8 cellular contexts compared by ENCODE assay signal in the genomic region with DNA sequence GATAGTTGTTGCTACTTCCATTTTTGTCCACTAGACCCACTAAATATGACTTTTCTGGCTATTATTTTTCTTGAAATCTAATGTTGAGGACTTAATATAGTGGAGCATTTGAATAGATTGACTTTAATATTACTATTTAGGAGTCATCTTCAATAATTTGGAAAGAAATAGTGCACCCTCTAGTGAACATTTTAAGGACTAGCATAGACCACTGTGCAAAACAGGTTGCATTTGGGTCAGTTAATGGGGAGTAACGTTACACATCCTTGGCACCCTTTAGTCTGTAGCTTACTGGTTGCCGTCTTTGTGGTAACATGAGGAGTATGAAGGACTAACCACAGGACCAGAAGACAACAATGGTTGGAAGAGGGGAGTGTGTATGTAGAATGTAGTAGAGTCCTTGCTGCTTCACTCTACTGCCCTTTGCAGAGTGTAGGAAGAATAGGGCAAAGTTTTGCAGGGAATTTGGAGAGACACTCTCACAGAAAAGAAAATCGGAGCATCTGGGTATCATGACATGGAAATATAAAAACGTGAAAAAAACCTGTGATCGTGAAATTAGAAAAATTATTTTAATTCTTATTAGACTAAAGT. TPM values are rescaled to one million over a fixed set of nuclear protein-coding genes. Genes with fewer than 3 reads are reported as not detected.
DNase-seq lines count a peak whose midpoint lies in the region; ATAC-seq and TF ChIP-seq lines count a peak whose summit lies in the region.

No MANE protein-coding gene starts in this region.

- peaks cover 7% of the 10 kb centered on the region for H3K9me3 Mint-ChIP-seq in WTC11
- no peaks in the 10 kb centered on the region for H3K9me3 Mint-ChIP-seq in T-helper 2 cell treated with Interferon-gamma antibody and Interleukin-4, amounts not matched to agents 5 μg/mL and 100 μg/mL, for 36 hours

- POLR2A ChIA-PET in WTC11 (lab: Charles Lee) = no interaction called here

- no peak overlapping the region for H3K4me3 Mint-ChIP-seq in WTC11
- H3K4me3 Mint-ChIP-seq in T-helper 2 cell treated with Interferon-gamma antibody and Interleukin-4, amounts not matched to agents 5 μg/mL and 100 μg/mL, for 36 hours = no peak overlapping the region

- H3K4me1 Mint-ChIP-seq in WTC11 = no peaks in the 10 kb centered on the region
- no peaks in the 10 kb centered on the region for H3K4me1 Mint-ChIP-seq in T-helper 2 cell treated with Interferon-gamma antibody and Interleukin-4, amounts not matched to agents 5 μg/mL and 100 μg/mL, for 36 hours (ENCODE audit: low read depth)

- CTCF ChIA-PET in WTC11 (lab: Charles Lee) = no interaction called here

- TF ChIP-seq CTCF in WTC11 (IDR thresholded peaks at IDR 0.05) = no peak

- peak; percentile 43 for ATAC-seq in HG03565 (IDR thresholded peaks at IDR 0.05; ENCODE audit: unreplicated experiment)
- peak; percentile 73 for ATAC-seq in WTC11
- no peak for ATAC-seq in GM21367 (IDR thresholded peaks at IDR 0.05; ENCODE audit: unreplicated experiment)
- ATAC-seq in GM19035 (IDR thresholded peaks at IDR 0.05; ENCODE audit: unreplicated experiment) = no peak

- DNase-seq in AG20443 (ENCODE audit: low spot score) (peak; percentile 53), WTC11 (ENCODE audit: low spot score) (no peak), iPS-NIHi11 (ENCODE audit: low spot score) (peak; percentile 27), glomerular visceral epithelial cell (ENCODE audit: extremely low spot score) (no peak)
- no peak for DNase-seq in T-helper 2 cell treated with Interferon-gamma antibody and Interleukin-4, amounts not matched to agents 5 μg/mL and 100 μg/mL, for 36 hours (ENCODE audit: low spot score)

- no peaks in the 10 kb centered on the region for H3K27me3 Mint-ChIP-seq in WTC11 (ENCODE audit: low read depth)
- H3K27me3 Mint-ChIP-seq in T-helper 2 cell treated with Interferon-gamma antibody and Interleukin-4, amounts not matched to agents 5 μg/mL and 100 μg/mL, for 36 hours (ENCODE audit: low read depth) = peaks cover 24% of the 10 kb centered on the region

- no peaks in the 10 kb centered on the region for H3K36me3 Mint-ChIP-seq in WTC11
- no peaks in the 10 kb centered on the region for H3K36me3 Mint-ChIP-seq in T-helper 2 cell treated with Interferon-gamma antibody and Interleukin-4, amounts not matched to agents 5 μg/mL and 100 μg/mL, for 36 hours (ENCODE audit: low read depth)

- no peak overlapping the region for H3K27ac Mint-ChIP-seq in WTC11
- no peak overlapping the region for H3K27ac Mint-ChIP-seq in T-helper 2 cell treated with Interferon-gamma antibody and Interleukin-4, amounts not matched to agents 5 μg/mL and 100 μg/mL, for 36 hours

TF ChIP-seq in WTC11, 78 proteins besides CTCF, POLR2A, EP300 and RAD21:
- TF ChIP-seq FOXJ3 (CRISPR knock-in tag; IDR thresholded peaks at IDR 0.05; ENCODE audit: borderline replicate concordance) (no peak), SOX15 (CRISPR knock-in tag; IDR thresholded peaks at IDR 0.05) (no peak), NR3C1 (CRISPR knock-in tag; conservative IDR thresholded peaks at IDR 0.05; ENCODE audit: low read depth) (no peak)
- TF ChIP-seq, protein P1, sequence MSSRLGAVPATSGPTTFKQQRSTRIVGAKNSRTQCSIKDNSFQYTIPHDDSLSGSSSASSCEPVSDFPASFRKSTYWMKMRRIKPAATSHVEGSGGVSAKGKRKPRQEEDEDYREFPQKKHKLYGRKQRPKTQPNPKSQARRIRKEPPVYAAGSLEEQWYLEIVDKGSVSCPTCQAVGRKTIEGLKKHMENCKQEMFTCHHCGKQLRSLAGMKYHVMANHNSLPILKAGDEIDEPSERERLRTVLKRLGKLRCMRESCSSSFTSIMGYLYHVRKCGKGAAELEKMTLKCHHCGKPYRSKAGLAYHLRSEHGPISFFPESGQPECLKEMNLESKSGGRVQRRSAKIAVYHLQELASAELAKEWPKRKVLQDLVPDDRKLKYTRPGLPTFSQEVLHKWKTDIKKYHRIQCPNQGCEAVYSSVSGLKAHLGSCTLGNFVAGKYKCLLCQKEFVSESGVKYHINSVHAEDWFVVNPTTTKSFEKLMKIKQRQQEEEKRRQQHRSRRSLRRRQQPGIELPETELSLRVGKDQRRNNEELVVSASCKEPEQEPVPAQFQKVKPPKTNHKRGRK (CRISPR knock-in tag; IDR thresholded peaks at IDR 0.05; ENCODE audit: borderline replicate concordance) = no peak
- TF ChIP-seq, protein P2, sequence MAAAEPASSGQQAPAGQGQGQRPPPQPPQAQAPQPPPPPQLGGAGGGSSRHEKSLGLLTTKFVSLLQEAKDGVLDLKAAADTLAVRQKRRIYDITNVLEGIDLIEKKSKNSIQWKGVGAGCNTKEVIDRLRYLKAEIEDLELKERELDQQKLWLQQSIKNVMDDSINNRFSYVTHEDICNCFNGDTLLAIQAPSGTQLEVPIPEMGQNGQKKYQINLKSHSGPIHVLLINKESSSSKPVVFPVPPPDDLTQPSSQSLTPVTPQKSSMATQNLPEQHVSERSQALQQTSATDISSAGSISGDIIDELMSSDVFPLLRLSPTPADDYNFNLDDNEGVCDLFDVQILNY (CRISPR knock-in tag; IDR thresholded peaks at IDR 0.05) = no peak
- TF ChIP-seq, protein P3, sequence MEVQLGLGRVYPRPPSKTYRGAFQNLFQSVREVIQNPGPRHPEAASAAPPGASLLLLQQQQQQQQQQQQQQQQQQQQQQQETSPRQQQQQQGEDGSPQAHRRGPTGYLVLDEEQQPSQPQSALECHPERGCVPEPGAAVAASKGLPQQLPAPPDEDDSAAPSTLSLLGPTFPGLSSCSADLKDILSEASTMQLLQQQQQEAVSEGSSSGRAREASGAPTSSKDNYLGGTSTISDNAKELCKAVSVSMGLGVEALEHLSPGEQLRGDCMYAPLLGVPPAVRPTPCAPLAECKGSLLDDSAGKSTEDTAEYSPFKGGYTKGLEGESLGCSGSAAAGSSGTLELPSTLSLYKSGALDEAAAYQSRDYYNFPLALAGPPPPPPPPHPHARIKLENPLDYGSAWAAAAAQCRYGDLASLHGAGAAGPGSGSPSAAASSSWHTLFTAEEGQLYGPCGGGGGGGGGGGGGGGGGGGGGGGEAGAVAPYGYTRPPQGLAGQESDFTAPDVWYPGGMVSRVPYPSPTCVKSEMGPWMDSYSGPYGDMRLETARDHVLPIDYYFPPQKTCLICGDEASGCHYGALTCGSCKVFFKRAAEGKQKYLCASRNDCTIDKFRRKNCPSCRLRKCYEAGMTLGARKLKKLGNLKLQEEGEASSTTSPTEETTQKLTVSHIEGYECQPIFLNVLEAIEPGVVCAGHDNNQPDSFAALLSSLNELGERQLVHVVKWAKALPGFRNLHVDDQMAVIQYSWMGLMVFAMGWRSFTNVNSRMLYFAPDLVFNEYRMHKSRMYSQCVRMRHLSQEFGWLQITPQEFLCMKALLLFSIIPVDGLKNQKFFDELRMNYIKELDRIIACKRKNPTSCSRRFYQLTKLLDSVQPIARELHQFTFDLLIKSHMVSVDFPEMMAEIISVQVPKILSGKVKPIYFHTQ (CRISPR knock-in tag; IDR thresholded peaks at IDR 0.05) = no peak

RNA-seq across cellular contexts. Expression of a gene that starts 25.2 kb away (rescaled TPM):
- not detected in 3 replicates for total RNA-seq in WTC11 (2021)

Comparison
In these comparisons a context has a peak if more than half of its experiments do, and no peak if none do; other contexts are left out.
1. DNase-seq: peak in AG20443 (single experiment) and iPS-NIHi11 (single experiment); none in WTC11 (single experiment), glomerular visceral epithelial cell (single experiment) and T-helper 2 cell treated with Interferon-gamma antibody and Interleukin-4, amounts not matched to agents 5 μg/mL and 100 μg/mL, for 36 hours (single experiment).
2. ATAC-seq: peak in HG03565 (single experiment) and WTC11 (single experiment); none in GM21367 (single experiment) and GM19035 (single experiment).